16 cellular contexts compared by ENCODE assay signal in genomic region chr2:111896576-111896975, GRCh38. TPM values are rescaled to one million over a fixed set of nuclear protein-coding genes. Genes with fewer than 3 reads are reported as not detected.
DNase-seq lines count a peak whose midpoint lies in the region; ATAC-seq and TF ChIP-seq lines count a peak whose summit lies in the region.
"Had no signal": no experiment of that assay in that cellular context is flagged by ENCODE, and none has a peak within 500 bp of the region (broad histone marks: within the 10 kb centered on the region; RNA-seq: fewer than 3 reads in every experiment).

No MANE protein-coding gene starts in this region.

- no peak overlapping the region for H3K27ac Mint-ChIP-seq in activated T-helper 2 cell treated with anti-CD3 and anti-CD28 coated beads, Interferon-gamma antibody, Interleukin-2, Interleukin-4, amounts not matched to agents 10 μg/mL and 5 μg/mL and 100 μg/mL, durations not matched to agents 14 hours and 24 hours and 36 hours
- H3K27ac Mint-ChIP-seq in nephron progenitor cell: no peak overlapping the region
- H3K27ac Mint-ChIP-seq in T-helper 17 cell: no peak overlapping the region

- no peak for TF ChIP-seq CTCF in nephron progenitor cell (IDR thresholded peaks at IDR 0.05)
- no peak for TF ChIP-seq CTCF in spleen (IDR thresholded peaks at IDR 0.05 in 8 of 11, conservative IDR thresholded peaks at IDR 0.05 in 3 of 11)
- TF ChIP-seq CTCF in smooth muscle cell (IDR thresholded peaks at IDR 0.05; ENCODE audit: borderline replicate concordance, insufficient read depth, poor library complexity, severe bottlenecking): no peak

- H3K27me3 ChIP-seq in spleen (replicated peaks in 1 of 7) (peaks cover 0 to 35% (median 5%) of the 10 kb centered on the region in 7 donors), smooth muscle cell (ENCODE audit: low read depth) (no peaks in the 10 kb centered on the region)
- H3K27me3 ChIP-seq: esophagus muscularis mucosa, ovary, testis had no signal

- H3K27ac ChIP-seq in spleen (peak overlapping the region in 3 of 8 donors; percentile 10 to 23 (median 14)), smooth muscle cell (ENCODE audit: low read depth) (no peak overlapping the region)

- no peaks in the 10 kb centered on the region for H4K20me1 ChIP-seq in smooth muscle cell (ENCODE audit: low read depth)

- H3K4me1 Mint-ChIP-seq in activated T-helper 2 cell treated with anti-CD3 and anti-CD28 coated beads, Interferon-gamma antibody, Interleukin-2, Interleukin-4, amounts not matched to agents 10 μg/mL and 5 μg/mL and 100 μg/mL, durations not matched to agents 14 hours and 24 hours and 36 hours (ENCODE audit: low read depth): peaks cover 12% of the 10 kb centered on the region
- H3K4me1 Mint-ChIP-seq in nephron progenitor cell (peaks cover 21% of the 10 kb centered on the region), T-helper 17 cell (peaks cover 7% of the 10 kb centered on the region)

- H3K9ac ChIP-seq in smooth muscle cell (ENCODE audit: low read depth): no peak overlapping the region

- H3F3A ChIP-seq in smooth muscle cell (ENCODE audit: low read depth): no peaks in the 10 kb centered on the region

- H3K79me2 ChIP-seq in smooth muscle cell (ENCODE audit: low read depth): peaks cover 8% of the 10 kb centered on the region

- H3K4me1 ChIP-seq in spleen (peaks cover 4 to 58% (median 38%) of the 10 kb centered on the region in 6 donors), smooth muscle cell (ENCODE audit: low read depth) (peaks cover 3% of the 10 kb centered on the region)

- no peak for ATAC-seq in T-helper 17 cell

- TF ChIP-seq POLR2A in spleen (IDR thresholded peaks at IDR 0.05): no peak

- intact Hi-C loops in activated T-helper 2 cell treated with anti-CD3 and anti-CD28 coated beads, Interferon-gamma antibody, Interleukin-2, Interleukin-4, amounts not matched to agents 10 μg/mL and 5 μg/mL and 100 μg/mL, durations not matched to agents 14 hours and 24 hours and 36 hours (cut with micrococcal nuclease): no loop called here
- intact Hi-C loops in spleen (cut with DNase I; ENCODE audit: low total_unique reads): no loop called here

- WGBS in spleen, 5 donors: 79 to 89% (median 85%) methylated on average over 6 of the region's 6 CpGs
- 94% methylated on average over 6 of the region's 6 CpGs for WGBS in smooth muscle cell (ENCODE audit: low lambda C conversion rate)

- H3K4me2 ChIP-seq in smooth muscle cell: no peak overlapping the region

- peaks cover 31% of the 10 kb centered on the region for H3K27me3 Mint-ChIP-seq in activated T-helper 2 cell treated with anti-CD3 and anti-CD28 coated beads, Interferon-gamma antibody, Interleukin-2, Interleukin-4, amounts not matched to agents 10 μg/mL and 5 μg/mL and 100 μg/mL, durations not matched to agents 14 hours and 24 hours and 36 hours (ENCODE audit: low read depth)
- peaks cover 34% of the 10 kb centered on the region for H3K27me3 Mint-ChIP-seq in nephron progenitor cell (ENCODE audit: low read depth, poor library complexity)
- H3K27me3 Mint-ChIP-seq in T-helper 17 cell: peaks cover 14% of the 10 kb centered on the region

- H3K4me3 Mint-ChIP-seq in activated T-helper 2 cell treated with anti-CD3 and anti-CD28 coated beads, Interferon-gamma antibody, Interleukin-2, Interleukin-4, amounts not matched to agents 10 μg/mL and 5 μg/mL and 100 μg/mL, durations not matched to agents 14 hours and 24 hours and 36 hours (ENCODE audit: low read depth): peak overlapping the region; percentile 34
- peak overlapping the region; percentile 91 for H3K4me3 Mint-ChIP-seq in nephron progenitor cell
- H3K4me3 Mint-ChIP-seq in T-helper 17 cell: no peak overlapping the region

- H3K4me3 ChIP-seq in spleen (peak overlapping the region in 1 of 8 donors; percentile 19), smooth muscle cell (no peak overlapping the region)
- H3K4me3 ChIP-seq: esophagus muscularis mucosa, ovary had no signal

- H3K9me3 Mint-ChIP-seq in activated T-helper 2 cell treated with anti-CD3 and anti-CD28 coated beads, Interferon-gamma antibody, Interleukin-2, Interleukin-4, amounts not matched to agents 10 μg/mL and 5 μg/mL and 100 μg/mL, durations not matched to agents 14 hours and 24 hours and 36 hours: no peaks in the 10 kb centered on the region
- H3K9me3 Mint-ChIP-seq in nephron progenitor cell: no peaks in the 10 kb centered on the region

- no peak overlapping the region for H2AFZ ChIP-seq in smooth muscle cell (ENCODE audit: low read depth)

- no peaks in the 10 kb centered on the region for H3K9me3 ChIP-seq in spleen
- H3K9me3 ChIP-seq in T-helper 17 cell (ENCODE audit: control insufficient read depth, low read length, poor library complexity, severe bottlenecking): no peaks in the 10 kb centered on the region
- H3K9me3 ChIP-seq in smooth muscle cell (replicated peaks; ENCODE audit: low read depth): no peaks in the 10 kb centered on the region
- H3K9me3 ChIP-seq: esophagus muscularis mucosa, ovary, testis had no signal

- H3K36me3 ChIP-seq in spleen (no peaks in the 10 kb centered on the region), smooth muscle cell (ENCODE audit: low read depth) (no peaks in the 10 kb centered on the region)
- H3K36me3 ChIP-seq: esophagus muscularis mucosa, ovary had no signal

- DNase-seq in DMS 273 treated with DMSO at 0.1 percent for 48 hours (lab: John Stamatoyannopoulos, UW): peak; percentile 18
- DNase-seq in NCI-H128 (lab: John Stamatoyannopoulos, UW; ENCODE audit: unreplicated experiment): peak; percentile 3
- no peak for DNase-seq in activated T-helper 2 cell treated with anti-CD3 and anti-CD28 coated beads, Interferon-gamma antibody, Interleukin-2, Interleukin-4, amounts not matched to agents 10 μg/mL and 5 μg/mL and 100 μg/mL, durations not matched to agents 14 hours and 24 hours and 36 hours (ENCODE audit: low spot score)
- no peak for DNase-seq in nephron progenitor cell
- DNase-seq in spleen: no peak
- no peak for DNase-seq in T-helper 17 cell
- no peak for DNase-seq in smooth muscle cell (lab: John Stamatoyannopoulos, UW; ENCODE audit: unreplicated experiment)
- DNase-seq: activated CD4-positive, CD25-positive, alpha-beta regulatory T cell treated with anti-CD3 and anti-CD28 coated beads, Interleukin-2, amount 50 U/mL, for 72 hours; EL; islet precursor cell; MM.1S; NCI-H2081 treated with DMSO at 0.1 percent for 48 hours; ovary; T-helper 1 cell; testis had no signal

- no peaks in the 10 kb centered on the region for H3K36me3 Mint-ChIP-seq in activated T-helper 2 cell treated with anti-CD3 and anti-CD28 coated beads, Interferon-gamma antibody, Interleukin-2, Interleukin-4, amounts not matched to agents 10 μg/mL and 5 μg/mL and 100 μg/mL, durations not matched to agents 14 hours and 24 hours and 36 hours (ENCODE audit: low read depth)
- H3K36me3 Mint-ChIP-seq in nephron progenitor cell (ENCODE audit: low read depth): no peaks in the 10 kb centered on the region
- no peaks in the 10 kb centered on the region for H3K36me3 Mint-ChIP-seq in T-helper 17 cell (ENCODE audit: low read depth)

RNA-seq across cellular contexts. Expression of gene MERTK, which starts 1.8 kb away (rescaled TPM):
- 1.0 and 1.4 TPM in 2 replicates for total RNA-seq in activated T-helper 2 cell treated with anti-CD3 and anti-CD28 coated beads, Interferon-gamma antibody, Interleukin-2, Interleukin-4, amounts not matched to agents 10 μg/mL and 5 μg/mL and 100 μg/mL, durations not matched to agents 14 hours and 24 hours and 36 hours
- total RNA-seq in spleen: 100 to 1,000 TPM in 3 of 7 donors, 10 to 100 TPM in 4; 32.8 to 127 (median 70.5) TPM
- polyA plus RNA-seq in spleen: 1 to 10 TPM; 6.9 to 9.8 (median 8.5) TPM
- total RNA-seq in T-helper 17 cell: under 1 TPM; 0.12 to 0.13 TPM
- total RNA-seq in smooth muscle cell: 9.4 and 13.0 TPM in 2 replicates
- 4.6 and 5.1 TPM in 2 replicates for polyA plus RNA-seq in smooth muscle cell

RNA-seq across cellular contexts. Expression of gene ANAPC1, which starts 12.6 kb away (rescaled TPM):
- total RNA-seq in activated T-helper 2 cell treated with anti-CD3 and anti-CD28 coated beads, Interferon-gamma antibody, Interleukin-2, Interleukin-4, amounts not matched to agents 10 μg/mL and 5 μg/mL and 100 μg/mL, durations not matched to agents 14 hours and 24 hours and 36 hours: 115 and 121 TPM in 2 replicates
- total RNA-seq in spleen (10 to 100 TPM; 41.7 to 82.2 (median 48.8) TPM), T-helper 17 cell (10 to 100 TPM; 49.0 to 50.6 TPM), smooth muscle cell (33.8 and 39.7 TPM in 2 replicates)
- polyA plus RNA-seq in spleen (1 to 10 TPM; 7.0 to 9.9 (median 8.2) TPM), smooth muscle cell (8.4 and 11.9 TPM in 2 replicates)

Comparison
In these comparisons a context has a peak if more than half of its experiments do, and no peak if none do; other contexts are left out.
1. DNase-seq: peak in DMS 273 treated with DMSO at 0.1 percent for 48 hours (single experiment) and NCI-H128 (single experiment); none in activated T-helper 2 cell treated with anti-CD3 and anti-CD28 coated beads, Interferon-gamma antibody, Interleukin-2, Interleukin-4, amounts not matched to agents 10 μg/mL and 5 μg/mL and 100 μg/mL, durations not matched to agents 14 hours and 24 hours and 36 hours (single experiment), nephron progenitor cell (single experiment), spleen (single experiment), T-helper 17 cell (0 of 3) and smooth muscle cell (single experiment).